8 cellular contexts compared by ENCODE assay signal in genomic region chr9:130043654-130044623, GRCh38. TPM values are rescaled to one million over a fixed set of nuclear protein-coding genes. Genes with fewer than 3 reads are reported as not detected.
DNase-seq lines count a peak whose midpoint lies in the region; ATAC-seq and TF ChIP-seq lines count a peak whose summit lies in the region.

No MANE protein-coding gene starts in this region.

- peak in 1 of 2 donors; percentile 44 for TF ChIP-seq CTCF in right atrium auricular region (IDR thresholded peaks at IDR 0.05)
- TF ChIP-seq CTCF in gastrocnemius medialis (IDR thresholded peaks at IDR 0.05 in 4 of 5, conservative IDR thresholded peaks at IDR 0.05 in 1 of 5): peak in 3 of 5 experiments; percentile 20 to 43 (median 22)

- H3K4me1 ChIP-seq in right atrium auricular region (peaks cover 0 to 28% of the 10 kb centered on the region in 2 donors), gastrocnemius medialis (peaks cover 20 to 23% of the 10 kb centered on the region in 2 donors)

- H3K9me3 Mint-ChIP-seq in activated naive CD8-positive, alpha-beta T cell treated with anti-CD3 and anti-CD28 coated beads for 36 hours: no peaks in the 10 kb centered on the region

- H3K36me3 ChIP-seq in right atrium auricular region (no peaks in the 10 kb centered on the region), gastrocnemius medialis (no peaks in the 10 kb centered on the region)

- H3K27me3 Mint-ChIP-seq in activated naive CD8-positive, alpha-beta T cell treated with anti-CD3 and anti-CD28 coated beads for 36 hours: no peaks in the 10 kb centered on the region

- H3K27ac ChIP-seq in right atrium auricular region: peak overlapping the region; percentile 84 to 95
- H3K27ac ChIP-seq in gastrocnemius medialis: peak overlapping the region; percentile 92 to 98 (median 94)

- DNase-seq in activated CD8-positive, alpha-beta memory T cell treated with anti-CD3 and anti-CD28 coated beads for 24 hours: peak; percentile 49
- no peak for DNase-seq in activated CD8-positive, alpha-beta memory T cell treated with anti-CD3 and anti-CD28 coated beads, Interleukin-2, amount 50 U/mL, for 48 hours
- no peak for DNase-seq in activated naive CD8-positive, alpha-beta T cell treated with anti-CD3 and anti-CD28 coated beads for 36 hours
- peak; percentile 83 for DNase-seq in right atrium auricular region (ENCODE audit: low spot score)
- DNase-seq in gastrocnemius medialis: peak; percentile 43 to 64
- no peak for DNase-seq in NCI-H1417 treated with DMSO at 0.1 percent for 48 hours (lab: John Stamatoyannopoulos, UW)
- no peak for DNase-seq in activated CD4-positive, alpha-beta T cell treated with anti-CD3 and anti-CD28 coated beads, Interleukin-2, amount 50 U/mL, for 48 hours

- no peaks in the 10 kb centered on the region for H3K9me3 ChIP-seq in right atrium auricular region
- H3K9me3 ChIP-seq in gastrocnemius medialis: no peaks in the 10 kb centered on the region

- in situ Hi-C loops in gastrocnemius medialis (cut with MboI; ENCODE audit: low sequenced_read_pairs in 4 of 4): no loop called here

- H3K4me1 Mint-ChIP-seq in activated naive CD8-positive, alpha-beta T cell treated with anti-CD3 and anti-CD28 coated beads for 36 hours: peaks cover 35% of the 10 kb centered on the region

- peak; percentile 48 to 59 for ATAC-seq in gastrocnemius medialis
- no peak for ATAC-seq in HG03139 (IDR thresholded peaks at IDR 0.05; ENCODE audit: unreplicated experiment)

- H3K4me3 ChIP-seq in right atrium auricular region (peak overlapping the region; percentile 85 to 98), gastrocnemius medialis (peak overlapping the region; percentile 85 to 94 (median 90))

- no peak for TF ChIP-seq POLR2A in gastrocnemius medialis (IDR thresholded peaks at IDR 0.05)

- H3K4me3 Mint-ChIP-seq in activated naive CD8-positive, alpha-beta T cell treated with anti-CD3 and anti-CD28 coated beads for 36 hours: peak overlapping the region; percentile 89

- intact Hi-C loops in gastrocnemius medialis (cut with DNase I; ENCODE audit: low total_unique reads): loop anchor here (1.0 to 5.0 kb wide), 3 partner anchors 17 to 159 kb away; no protein-coding TSS in a partner anchor

- peak overlapping the region; percentile 88 for H3K27ac Mint-ChIP-seq in activated naive CD8-positive, alpha-beta T cell treated with anti-CD3 and anti-CD28 coated beads for 36 hours

- H3K27me3 ChIP-seq in right atrium auricular region (no peaks in the 10 kb centered on the region), gastrocnemius medialis (no peaks in the 10 kb centered on the region)

- H3K36me3 Mint-ChIP-seq in activated naive CD8-positive, alpha-beta T cell treated with anti-CD3 and anti-CD28 coated beads for 36 hours: peaks cover 18% of the 10 kb centered on the region

RNA-seq across cellular contexts. Expression of gene FNBP1, which starts 0.9 kb away (rescaled TPM):
- total RNA-seq in activated naive CD8-positive, alpha-beta T cell treated with anti-CD3 and anti-CD28 coated beads for 36 hours: 100 to 1,000 TPM; 198 TPM
- total RNA-seq in right atrium auricular region: 10 to 100 TPM; 18.0 to 24.1 TPM
- 10 to 100 TPM; 13.3 to 30.0 (median 17.9) TPM for total RNA-seq in gastrocnemius medialis

RNA-seq across cellular contexts. Expression of gene GPR107, which starts 9.8 kb away (rescaled TPM):
- 10 to 100 TPM; 17.7 to 19.4 TPM for total RNA-seq in activated naive CD8-positive, alpha-beta T cell treated with anti-CD3 and anti-CD28 coated beads for 36 hours
- total RNA-seq in right atrium auricular region: 10 to 100 TPM; 16.2 to 16.9 TPM
- total RNA-seq in gastrocnemius medialis: 10 to 100 TPM; 13.5 to 20.7 (median 17.5) TPM

Comparison
In these comparisons a context has a peak if more than half of its experiments do, and no peak if none do; other contexts are left out.
1. DNase-seq: peak in activated CD8-positive, alpha-beta memory T cell treated with anti-CD3 and anti-CD28 coated beads for 24 hours (single experiment), right atrium auricular region (single experiment) and gastrocnemius medialis (2 of 2); none in activated CD8-positive, alpha-beta memory T cell treated with anti-CD3 and anti-CD28 coated beads, Interleukin-2, amount 50 U/mL, for 48 hours (single experiment), activated naive CD8-positive, alpha-beta T cell treated with anti-CD3 and anti-CD28 coated beads for 36 hours (single experiment), NCI-H1417 treated with DMSO at 0.1 percent for 48 hours (single experiment) and activated CD4-positive, alpha-beta T cell treated with anti-CD3 and anti-CD28 coated beads, Interleukin-2, amount 50 U/mL, for 48 hours (0 of 2).
2. RNA of gene FNBP1, which starts 0.9 kb away (total RNA-seq): 198 TPM in activated naive CD8-positive, alpha-beta T cell treated with anti-CD3 and anti-CD28 coated beads for 36 hours; 18.0 to 24.1 TPM in right atrium auricular region and 13.3 to 30.0 TPM in gastrocnemius medialis; every median in the first group is over 4 times any median in the second.